Comparison of ENCODE assay signal across 1 cellular context in genomic region chr11:128207861-128208321, GRCh38.
TF ChIP-seq lines count a peak whose summit lies in the region.

No MANE protein-coding gene starts in this region.

TF ChIP-seq in HCT116, 20 proteins besides CTCF, POLR2A, EP300 and RAD21 (continued from another document):
- TF ChIP-seq REST (IDR thresholded peaks at IDR 0.05; ENCODE audit: low read depth): no peak
